ENCODE assay signal across 17 cellular contexts in genomic region chr7:50475340-50475739, GRCh38. TPM values are rescaled to one million over a fixed set of nuclear protein-coding genes. Genes with fewer than 3 reads are reported as not detected.
DNase-seq lines count a peak whose midpoint lies in the region; ATAC-seq, FAIRE-seq and TF ChIP-seq lines count a peak whose summit lies in the region.
"Had no signal": no experiment of that assay in that cellular context is flagged by ENCODE, and none has a peak within 500 bp of the region (broad histone marks: within the 10 kb centered on the region; RNA-seq: fewer than 3 reads in every experiment).

No MANE protein-coding gene starts in this region.

- no peak overlapping the region for H3K9ac ChIP-seq in GM12878 (ENCODE audit: control insufficient read depth, insufficient read depth, low read length)
- H3K9ac ChIP-seq: BLaER1 treated with 17β-estradiol and CSF1 and Interleukin-3, amounts not matched to agents 10 nM and 100 nM had no signal

- DNase-seq in GM12878 (ENCODE audit: low read depth, low spot score) = no peak
- DNase-seq in activated T-cell treated with anti-CD3 and anti-CD28 coated beads, Interleukin-2, amount 50 U/mL, for 48 hours = no peak
- no peak for DNase-seq in T-helper 2 cell treated with Interferon-gamma antibody and Interleukin-4, amounts not matched to agents 5 μg/mL and 100 μg/mL, for 36 hours (ENCODE audit: low spot score)
- no peak for DNase-seq in NCI-H128 (lab: John Stamatoyannopoulos, UW; ENCODE audit: unreplicated experiment)
- DNase-seq: adrenal gland, DND-41, islet precursor cell, MV-4-11, NCI-H226, right lobe of liver had no signal

- RAD21 ChIA-PET in GM12878 (lab: Charles Lee; ENCODE audit: unreplicated experiment) = interaction anchor here (1.5 kb wide), 1 partner anchor 12 kb away, joined by 3 read pairs; no protein-coding TSS in a partner anchor

- no peaks in the 10 kb centered on the region for H3K9me3 ChIP-seq in GM12878 (replicated peaks; ENCODE audit: control insufficient read depth, insufficient read depth, low read length)
- H3K9me3 ChIP-seq: adrenal gland; BLaER1 treated with 17β-estradiol and CSF1 and Interleukin-3, amounts not matched to agents 10 nM and 100 nM; right lobe of liver had no signal

- no peaks in the 10 kb centered on the region for H3K36me3 ChIP-seq in GM12878 (ENCODE audit: control insufficient read depth in 2 of 2, insufficient read depth in 2 of 2, low read length in 1 of 2)
- H3K36me3 ChIP-seq: adrenal gland; BLaER1 treated with 17β-estradiol and CSF1 and Interleukin-3, amounts not matched to agents 10 nM and 100 nM; right lobe of liver had no signal

- H3K27me3 ChIP-seq in GM12878 (replicated peaks in 1 of 2; ENCODE audit: control insufficient read depth in 2 of 2, insufficient read depth in 2 of 2, low read length in 1 of 2) = peaks cover 0 to 2% of the 10 kb centered on the region in 2 experiments; a peak in 3 of 4 replicates
- H3K27me3 ChIP-seq: adrenal gland; BLaER1 treated with 17β-estradiol and CSF1 and Interleukin-3, amounts not matched to agents 10 nM and 100 nM; right lobe of liver had no signal

- no TSS peak for BruUV-seq in GM12878 (replicated peaks; lab: Mats Ljungman, UMichigan)

- 0% methylated on average over 4 of the region's 4 CpGs for WGBS in GM12878 (ENCODE audit: insufficient coverage, insufficient replicate concordance, low lambda C conversion rate, missing lambda C conversion rate)

- POLR2A ChIA-PET in GM12878 (lab: Charles Lee) = no interaction called here

- ATAC-seq in GM18511 (IDR thresholded peaks at IDR 0.05; ENCODE audit: unreplicated experiment) = peak; percentile 74
- ATAC-seq in GM19351 (IDR thresholded peaks at IDR 0.05; ENCODE audit: unreplicated experiment) = peak; percentile 59
- peak; percentile 63 for ATAC-seq in HG03095 (IDR thresholded peaks at IDR 0.05; ENCODE audit: unreplicated experiment)
- peak; percentile 76 for ATAC-seq in GM12878
- no peak for ATAC-seq in GM19324 (IDR thresholded peaks at IDR 0.05; ENCODE audit: low FRiP score, unreplicated experiment)
- ATAC-seq: Panc1 had no signal

- CTCF ChIA-PET in GM12878 (lab: Yijun Ruan, JAX) = interaction anchor here (1.4 to 3.0 kb wide), 2 partner anchors 383 to 685 kb away, joined by 4 to 10 read pairs; no protein-coding TSS in a partner anchor

- no peak overlapping the region for H3K4me3 ChIP-seq in GM12878
- H3K4me3 ChIP-seq: adrenal gland; BLaER1 treated with 17β-estradiol and CSF1 and Interleukin-3, amounts not matched to agents 10 nM and 100 nM; right lobe of liver had no signal

- in situ Hi-C loops in GM12878 (cut with MboI) = no loop called here

- H3K4me3 Mint-ChIP-seq in T-helper 2 cell treated with Interferon-gamma antibody and Interleukin-4, amounts not matched to agents 5 μg/mL and 100 μg/mL, for 36 hours = no peak overlapping the region
- H3K4me3 Mint-ChIP-seq: type B pancreatic cell had no signal

- no peak for TF ChIP-seq POLR2A in GM12878 (IDR thresholded peaks at IDR 0.05; ENCODE audit: low read depth, low read length)

- H3K9me3 Mint-ChIP-seq in T-helper 2 cell treated with Interferon-gamma antibody and Interleukin-4, amounts not matched to agents 5 μg/mL and 100 μg/mL, for 36 hours = no peaks in the 10 kb centered on the region
- H3K9me3 Mint-ChIP-seq: type B pancreatic cell had no signal

- no peaks in the 10 kb centered on the region for H4K20me1 ChIP-seq in GM12878 (ENCODE audit: control insufficient read depth, insufficient read depth)
- H4K20me1 ChIP-seq: BLaER1 treated with 17β-estradiol and CSF1 and Interleukin-3, amounts not matched to agents 10 nM and 100 nM had no signal

- no peaks in the 10 kb centered on the region for H3K4me1 ChIP-seq in GM12878 (ENCODE audit: control insufficient read depth, insufficient read depth, low read length)
- H3K4me1 ChIP-seq: adrenal gland had no signal

- SMC1A ChIA-PET in GM12878 (lab: Charles Lee; ENCODE audit: uncharacterized antibody, unreplicated experiment) = interaction anchor here (0.9 to 1.9 kb wide), 2 partner anchors 27 to 72 kb away, joined by 4 to 5 read pairs; no protein-coding TSS in a partner anchor

- peaks cover 5% of the 10 kb centered on the region for H3K4me1 Mint-ChIP-seq in T-helper 2 cell treated with Interferon-gamma antibody and Interleukin-4, amounts not matched to agents 5 μg/mL and 100 μg/mL, for 36 hours (ENCODE audit: low read depth)

- no peak for TF ChIP-seq CTCF in GM12878 (IDR thresholded peaks at IDR 0.05 in 2 of 3, conservative IDR thresholded peaks at IDR 0.05 in 1 of 3; ENCODE audit: control insufficient read depth in 2 of 3, extremely low read depth in 1 of 3, insufficient read depth in 1 of 3, low read depth in 3 of 3, low read length in 3 of 3)

- no peak for TF ChIP-seq RAD21 in GM12878 (IDR thresholded peaks at IDR 0.05; ENCODE audit: insufficient read depth, low read depth, low read length)

- intact Hi-C loops in GM12878 (cut with micrococcal nuclease; ENCODE audit: unreplicated experiment) = no loop called here

- H3K27ac Mint-ChIP-seq in T-helper 2 cell treated with Interferon-gamma antibody and Interleukin-4, amounts not matched to agents 5 μg/mL and 100 μg/mL, for 36 hours = no peak overlapping the region
- H3K27ac Mint-ChIP-seq: type B pancreatic cell had no signal

- H3K27ac ChIP-seq in GM12878 (ENCODE audit: control insufficient read depth, insufficient read depth) = no peak overlapping the region
- H3K27ac ChIP-seq: BLaER1 treated with 17β-estradiol and CSF1 and Interleukin-3, amounts not matched to agents 10 nM and 100 nM; right lobe of liver had no signal

- FAIRE-seq in GM12878 (lab: Jason Lieb, UNC) = no peak

- H3K4me2 ChIP-seq in GM12878 (ENCODE audit: control insufficient read depth, insufficient read depth) = no peak overlapping the region
- H3K4me2 ChIP-seq: BLaER1 treated with 17β-estradiol and CSF1 and Interleukin-3, amounts not matched to agents 10 nM and 100 nM had no signal

- no peaks in the 10 kb centered on the region for H3K79me2 ChIP-seq in GM12878 (ENCODE audit: control insufficient read depth, insufficient read depth, low read length)

- no peaks in the 10 kb centered on the region for H3K36me3 Mint-ChIP-seq in T-helper 2 cell treated with Interferon-gamma antibody and Interleukin-4, amounts not matched to agents 5 μg/mL and 100 μg/mL, for 36 hours (ENCODE audit: low read depth)
- H3K36me3 Mint-ChIP-seq: type B pancreatic cell had no signal

- no peak for TF ChIP-seq EP300 in GM12878 (IDR thresholded peaks at IDR 0.05; ENCODE audit: borderline replicate concordance in 1 of 2, control insufficient read depth in 1 of 2, low read depth in 2 of 2, low read length in 2 of 2)

- peaks cover 4% of the 10 kb centered on the region for H3K27me3 Mint-ChIP-seq in T-helper 2 cell treated with Interferon-gamma antibody and Interleukin-4, amounts not matched to agents 5 μg/mL and 100 μg/mL, for 36 hours (ENCODE audit: low read depth)
- H3K27me3 Mint-ChIP-seq: type B pancreatic cell had no signal

- no peak overlapping the region for H2AFZ ChIP-seq in GM12878 (ENCODE audit: control insufficient read depth, low read depth, low read length)

TF ChIP-seq in GM12878, 131 proteins besides CTCF, POLR2A, EP300 and RAD21:
- TF ChIP-seq ZNF687 (IDR thresholded peaks at IDR 0.05) (no peak), TBL1XR1 (IDR thresholded peaks at IDR 0.05; ENCODE audit: low read depth, low read length) (no peak)

RNA-seq across cellular contexts. Expression of gene FIGNL1, which starts 25.2 kb away (rescaled TPM):
- total RNA-seq in GM12878 (2013; cell fraction: nucleolus; rRNA removed) = 53.5 and 53.8 TPM in 2 replicates
- total RNA-seq in GM12878 (2014; rRNA removed) (28.2 and 37.3 TPM in 2 replicates), GM12878 (2014; rRNA removed; fragmentation: Illumina TruSeq; extraction: Trizol) (35.9 and 36.1 TPM in 2 replicates), GM12878 (2021) (19.4 and 25.5 TPM in 2 replicates)
- polyA plus RNA-seq in GM12878 (2011; ENCODE audit: low read depth) = 14.3 TPM
- polyA plus RNA-seq in GM12878 (2011; rRNA removed) (36.9 and 51.6 TPM in 2 replicates), GM12878 (2014; fragmentation: Illumina TruSeq; extraction: Trizol) (29.3 and 41.5 TPM in 2 replicates), GM12878 (2014; fragmentation: Nextera tagmentation; extraction: Ambion mirVana) (10 to 100 TPM; 11.5 to 11.6 TPM), GM12878 (2014; rRNA removed) (21.1 and 28.8 TPM in 2 replicates), GM12878 (2016; fragmentation: Nextera tagmentation; extraction: Ambion mirVana) (10 to 100 TPM; 35.9 to 37.4 TPM)
- 20.3 and 20.6 TPM in 2 replicates for polyA plus RNA-seq in GM12878 (2011; cell fraction: cytosol; rRNA removed)
- 21.8 and 22.5 TPM in 2 replicates for polyA plus RNA-seq in GM12878 (2011; cell fraction: nucleus; rRNA removed)
- polyA plus RNA-seq in GM12878 (2012) = 15.4 and 18.7 TPM in 2 replicates
- polyA minus RNA-seq in GM12878 (2011; rRNA and poly(A)+ RNA removed) = 30.5 and 42.4 TPM in 2 replicates
- polyA minus RNA-seq in GM12878 (2011; cell fraction: cytosol; rRNA and poly(A)+ RNA removed) = 15.1 and 16.1 TPM in 2 replicates
- polyA minus RNA-seq in GM12878 (2011; cell fraction: nucleus; rRNA and poly(A)+ RNA removed) = 18.1 and 23.3 TPM in 2 replicates
